8 cellular contexts compared by ENCODE assay signal in the genomic region with DNA sequence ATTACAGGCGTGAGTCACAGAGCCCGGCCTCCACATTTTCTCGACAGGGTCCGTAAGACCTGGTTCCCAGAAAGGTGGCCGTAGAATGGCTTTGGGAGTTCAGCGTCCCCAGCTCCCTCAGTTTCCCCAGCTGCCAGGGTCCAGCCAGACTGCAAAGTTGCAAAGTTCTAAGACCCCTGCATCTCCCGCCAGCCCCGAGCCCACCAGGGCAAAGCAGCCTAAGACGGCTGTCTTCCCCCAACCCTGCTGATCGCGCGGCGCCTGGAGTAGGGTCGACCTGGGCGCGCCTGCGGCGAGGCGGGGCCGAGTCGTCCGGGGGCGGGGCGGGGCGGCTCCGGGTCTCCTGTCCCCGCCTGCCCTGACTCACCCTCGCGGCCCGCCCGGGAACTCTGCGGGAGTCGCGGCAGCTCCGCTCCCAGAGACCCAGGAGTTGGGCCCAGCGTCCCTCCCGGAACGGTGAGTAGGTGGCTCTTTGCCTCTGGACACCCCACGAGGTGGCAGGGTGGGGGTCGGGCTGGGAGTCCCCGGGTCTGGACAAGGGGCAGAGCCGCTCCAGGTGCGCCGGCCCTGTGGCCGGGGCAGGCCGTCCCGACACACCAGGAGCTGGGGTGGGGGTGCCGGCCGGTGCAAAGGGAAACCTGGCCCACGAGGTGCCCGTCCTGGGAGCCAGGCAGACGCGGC. TPM values are rescaled to one million over a fixed set of nuclear protein-coding genes. Genes with fewer than 3 reads are reported as not detected.
A peak's percentile ranks its signal among the peaks of the same experiment; 100 is the strongest.
DNase-seq lines count a peak whose midpoint lies in the region; ATAC-seq, FAIRE-seq and TF ChIP-seq lines count a peak whose summit lies in the region.

A gene (plus strand): TSS at position 366 of the 681 bp plus-strand sequence. CDS start 7,094 bp downstream, outside the sequence.

- FAIRE-seq in keratinocyte (lab: Jason Lieb, UNC), result no peak

- no peaks in the 10 kb centered on the region for H3K9me1 ChIP-seq in keratinocyte (ENCODE audit: control insufficient read depth, extremely low read depth, insufficient read depth, low read length)

- H3K9ac ChIP-seq in keratinocyte (ENCODE audit: control insufficient read depth, extremely low read depth, insufficient read depth, low read length), result peak within 1 kb of the TSS; percentile 88

- H3K27ac Mint-ChIP-seq in stimulated activated effector memory CD8-positive, alpha-beta T cell treated with anti-CD3 and anti-CD28 coated beads, Interleukin-12 subunit alpha, Interleukin-12 subunit beta, amount 100 ng/mL, for 72 hours, result no peak within 1 kb of the TSS

- peaks cover 14% of the 10 kb centered on the region for H3K79me2 ChIP-seq in keratinocyte (ENCODE audit: control insufficient read depth, insufficient read depth, low read length)

- peak; percentile 84 for ATAC-seq in stimulated activated effector memory CD8-positive, alpha-beta T cell treated with anti-CD3 and anti-CD28 coated beads, Interleukin-12 subunit alpha, Interleukin-12 subunit beta, amount 100 ng/mL, for 72 hours

- H3K4me3 Mint-ChIP-seq in stimulated activated effector memory CD8-positive, alpha-beta T cell treated with anti-CD3 and anti-CD28 coated beads, Interleukin-12 subunit alpha, Interleukin-12 subunit beta, amount 100 ng/mL, for 72 hours, result no peak within 1 kb of the TSS

- H3K36me3 Mint-ChIP-seq in stimulated activated effector memory CD8-positive, alpha-beta T cell treated with anti-CD3 and anti-CD28 coated beads, Interleukin-12 subunit alpha, Interleukin-12 subunit beta, amount 100 ng/mL, for 72 hours, result no peaks in the 10 kb centered on the region

- peak within 1 kb of the TSS; percentile 98 for H3K4me2 ChIP-seq in keratinocyte (ENCODE audit: control insufficient read depth, extremely low read depth, insufficient read depth, low read depth, low read length)

- peak within 1 kb of the TSS; percentile 82 for H2AFZ ChIP-seq in keratinocyte (ENCODE audit: control insufficient read depth, low read length)

- dilution Hi-C loops in keratinocyte (cut with MboI; ENCODE audit: extremely low pct_ligation_motif_present, low sequenced_read_pairs), result no loop called here

- peak within 1 kb of the TSS; percentile 63 for H3K4me3 ChIP-seq in astrocyte of the spinal cord (ENCODE audit: low read depth, low read length)
- peak within 1 kb of the TSS; percentile 83 to 92 (median 91) for H3K4me3 ChIP-seq in keratinocyte (ENCODE audit: control insufficient read depth in 2 of 3, extremely low read depth in 1 of 3, insufficient read depth in 2 of 3, low read depth in 1 of 3, low read length in 3 of 3)

- H3K4me1 ChIP-seq in keratinocyte (ENCODE audit: control insufficient read depth, extremely low read depth, insufficient read depth, low read length), result peaks cover 10% of the 10 kb centered on the region

- no peaks in the 10 kb centered on the region for H3K9me3 Mint-ChIP-seq in stimulated activated effector memory CD8-positive, alpha-beta T cell treated with anti-CD3 and anti-CD28 coated beads, Interleukin-12 subunit alpha, Interleukin-12 subunit beta, amount 100 ng/mL, for 72 hours

- TF ChIP-seq CTCF in astrocyte of the spinal cord (IDR thresholded peaks at IDR 0.05; ENCODE audit: low read depth, low read length) (no peak), keratinocyte (optimal IDR thresholded peaks at IDR 0.05 in 1 of 3, IDR thresholded peaks at IDR 0.05 in 1 of 3, conservative IDR thresholded peaks at IDR 0.05 in 1 of 3; ENCODE audit: extremely low read depth in 1 of 3, insufficient read depth in 2 of 3, low read length in 3 of 3) (no peak)

- DNase-seq in COLO829 (ENCODE audit: low spot score) (peak; percentile 42), NCI-H1930 (lab: John Stamatoyannopoulos, UW) (peak; percentile 15 to 24), astrocyte of the spinal cord (ENCODE audit: low read depth, low spot score) (peak; percentile 67), keratinocyte (ENCODE audit: low read depth, low spot score) (no peak), SIG-M5 treated with dmso at 0.1 percent for 504 hours (lab: John Stamatoyannopoulos, UW; ENCODE audit: unreplicated experiment) (no peak), cortex of kidney (lab: John Stamatoyannopoulos, UW) (no peak), nucleus accumbens (lab: John Stamatoyannopoulos, UW) (no peak)
- DNase-seq in stimulated activated effector memory CD8-positive, alpha-beta T cell treated with anti-CD3 and anti-CD28 coated beads, Interleukin-12 subunit alpha, Interleukin-12 subunit beta, amount 100 ng/mL, for 72 hours (ENCODE audit: low spot score in 2 of 2), result no peak

- H3K27me3 ChIP-seq in keratinocyte (ENCODE audit: control insufficient read depth, extremely low read depth, insufficient read depth, low read length), result no peaks in the 10 kb centered on the region

- no peaks in the 10 kb centered on the region for H3K9me3 ChIP-seq in keratinocyte (ENCODE audit: control insufficient read depth, low read depth, low read length)

- H3K4me1 Mint-ChIP-seq in stimulated activated effector memory CD8-positive, alpha-beta T cell treated with anti-CD3 and anti-CD28 coated beads, Interleukin-12 subunit alpha, Interleukin-12 subunit beta, amount 100 ng/mL, for 72 hours, result no peaks in the 10 kb centered on the region

- in situ Hi-C loops in astrocyte of the spinal cord (cut with HindIII; ENCODE audit: low sequenced_read_pairs), result no loop called here

- peaks cover 0 to 2% of the 10 kb centered on the region in 2 experiments for H3K36me3 ChIP-seq in keratinocyte (ENCODE audit: control insufficient read depth in 2 of 2, extremely low read depth in 1 of 2, insufficient read depth in 2 of 2, low read length in 2 of 2)

- no peaks in the 10 kb centered on the region for H4K20me1 ChIP-seq in keratinocyte (ENCODE audit: control insufficient read depth, extremely low read depth, insufficient read depth, low read length)

- peak within 1 kb of the TSS; percentile 71 for H3K27ac ChIP-seq in keratinocyte (ENCODE audit: control insufficient read depth, insufficient read depth, low read length)

RNA-seq across cellular contexts. Expression of the gene that starts here (rescaled TPM):
- polyA plus RNA-seq in keratinocyte, result 11.5 to 22.2 TPM (median 13.5 TPM) in 3 replicates
- 8.9 TPM for polyA plus RNA-seq in keratinocyte (2011; ENCODE audit: low read depth)
- polyA plus RNA-seq in keratinocyte (2011; cell fraction: cytosol; rRNA removed), result 6.2 and 7.4 TPM in 2 replicates
- polyA plus RNA-seq in keratinocyte (2011; cell fraction: nucleus; rRNA removed), result 23.6 and 28.4 TPM in 2 replicates
- polyA plus RNA-seq in keratinocyte (2012; ENCODE audit: low replicate concordance), result 10.5 and 20.0 TPM in 2 replicates
- 14.7 to 18.5 TPM (median 18.4 TPM) in 3 replicates for polyA minus RNA-seq in keratinocyte
- 12.5 TPM for polyA minus RNA-seq in keratinocyte (2011; cell fraction: cytosol; rRNA and poly(A)+ RNA removed)
- 25.3 and 31.3 TPM in 2 replicates for polyA minus RNA-seq in keratinocyte (2011; cell fraction: nucleus; rRNA and poly(A)+ RNA removed)

Comparison
In these comparisons a context has a peak if more than half of its experiments do, and no peak if none do; other contexts are left out.
1. DNase-seq: peak in COLO829 (single experiment), NCI-H1930 (2 of 2) and astrocyte of the spinal cord (single experiment); none in keratinocyte (single experiment), stimulated activated effector memory CD8-positive, alpha-beta T cell treated with anti-CD3 and anti-CD28 coated beads, Interleukin-12 subunit alpha, Interleukin-12 subunit beta, amount 100 ng/mL, for 72 hours (0 of 2), SIG-M5 treated with dmso at 0.1 percent for 504 hours (single experiment), cortex of kidney (single experiment) and nucleus accumbens (0 of 56).